In the genomic region with DNA sequence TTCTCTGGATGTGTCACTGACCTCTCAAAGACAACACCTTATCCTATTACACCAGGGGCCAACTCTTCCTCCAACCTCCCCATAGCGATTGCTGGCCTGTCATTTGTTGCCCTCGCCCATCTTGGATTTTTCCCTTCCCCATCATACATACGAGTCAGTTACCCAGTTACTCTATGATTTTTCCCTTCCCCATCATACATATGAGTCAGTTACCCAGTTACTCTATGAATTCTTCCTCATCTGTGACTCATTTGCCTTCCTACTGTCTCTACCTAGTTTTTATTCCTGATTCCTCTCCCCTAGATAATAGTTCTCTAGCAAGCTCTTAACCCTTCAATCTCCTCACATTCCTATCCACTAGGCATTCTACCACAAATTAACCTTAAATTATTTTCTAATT, we compare ENCODE assay signal across 15 cellular contexts.
DNase-seq lines count a peak whose midpoint lies in the region; ATAC-seq and TF ChIP-seq lines count a peak whose summit lies in the region.
"Had no signal": no experiment of that assay in that cellular context is flagged by ENCODE, and none has a peak within 500 bp of the region (broad histone marks: within the 10 kb centered on the region; RNA-seq: fewer than 3 reads in every experiment).

No MANE protein-coding gene starts in this region.

- peak overlapping the region; percentile 30; the same call in 1 of the 2 replicates for H4K91ac ChIP-seq in IMR-90 (ENCODE audit: insufficient read depth, low read depth, low read length)

- H3K18ac ChIP-seq in IMR-90 (ENCODE audit: low read depth, low read length) = peak overlapping the region; percentile 42; the same call in 1 of the 2 replicates

- H3K4me3 Mint-ChIP-seq in activated CD8-positive, alpha-beta T cell treated with anti-CD3 and anti-CD28 coated beads for 36 hours = no peak overlapping the region
- H3K4me3 Mint-ChIP-seq: dendritic cell treated with granulocyte-macrophage colony-stimulating factor and Interleukin-4, amounts not matched to agents 40 ng/mL and 50 ng/mL, for 4 days; GM23338; naive thymus-derived CD4-positive, alpha-beta T cell had no signal

- no peaks in the 10 kb centered on the region for H4K20me1 ChIP-seq in IMR-90 (ENCODE audit: insufficient read depth, low read length)

- H3K9me1 ChIP-seq in IMR-90 (ENCODE audit: insufficient read depth, low read length) = no peaks in the 10 kb centered on the region; the same call in 1 of the 2 replicates

- 0 out of 2 replicates have a peak overlapping the region, but pooled peaks have one; percentile 2 for H3K56ac ChIP-seq in IMR-90 (ENCODE audit: extremely low read depth, insufficient read depth, low read length)

- peaks cover 4% of the 10 kb centered on the region; the same call in 1 of the 2 replicates for H3K4me1 ChIP-seq in IMR-90 (ENCODE audit: control insufficient read depth, insufficient read depth, low read length)
- H3K4me1 ChIP-seq: sigmoid colon had no signal

- H2BK15ac ChIP-seq in IMR-90 (ENCODE audit: low read depth, low read length) = peak overlapping the region; percentile 94

- H2BK120ac ChIP-seq in IMR-90 (ENCODE audit: low read depth, low read length) = peak overlapping the region; percentile 88

- H3K27me3 ChIP-seq in IMR-90 (ENCODE audit: control insufficient read depth, insufficient read depth, low read length) = no peaks in the 10 kb centered on the region
- H3K27me3 ChIP-seq: sigmoid colon had no signal

- intact Hi-C loops in IMR-90 (cut with micrococcal nuclease) = no loop called here
- intact Hi-C loops in activated CD8-positive, alpha-beta T cell treated with anti-CD3 and anti-CD28 coated beads for 36 hours (cut with micrococcal nuclease) = no loop called here

- no peak overlapping the region for H3K27ac Mint-ChIP-seq in activated CD8-positive, alpha-beta T cell treated with anti-CD3 and anti-CD28 coated beads for 36 hours
- H3K27ac Mint-ChIP-seq: dendritic cell treated with granulocyte-macrophage colony-stimulating factor and Interleukin-4, amounts not matched to agents 40 ng/mL and 50 ng/mL, for 4 days; GM23338; naive thymus-derived CD4-positive, alpha-beta T cell had no signal

- H2BK20ac ChIP-seq in IMR-90 (ENCODE audit: low read depth, low read length) = peak overlapping the region; percentile 85

- CTCF ChIA-PET in IMR-90 (lab: Yijun Ruan, JAX) = no interaction called here
- CTCF ChIA-PET in activated CD8-positive, alpha-beta T cell treated with anti-CD3 and anti-CD28 coated beads for 36 hours (lab: Charles Lee) = no interaction called here

- peak overlapping the region; percentile 76 for H2AFZ ChIP-seq in IMR-90 (replicated peaks; ENCODE audit: low read length, poor library complexity)

- H3K4me2 ChIP-seq in IMR-90 (ENCODE audit: low read depth, low read length) = no peak overlapping the region
- H3K4me2 ChIP-seq: GM23338 had no signal

- TF ChIP-seq RAD21 in IMR-90 (IDR thresholded peaks at IDR 0.05; ENCODE audit: low read length) = no peak

- TF ChIP-seq POLR2A in IMR-90 (IDR thresholded peaks at IDR 0.05; ENCODE audit: low read depth, low read length) = no peak

- H2AK9ac ChIP-seq in IMR-90 (replicated peaks; ENCODE audit: low read depth, low read length, poor library complexity) = no peak overlapping the region

- H3K4ac ChIP-seq in IMR-90 (ENCODE audit: low read depth, low read length) = peak overlapping the region; percentile 81

- H3K27me3 Mint-ChIP-seq in activated CD8-positive, alpha-beta T cell treated with anti-CD3 and anti-CD28 coated beads for 36 hours = peaks cover 6% of the 10 kb centered on the region
- H3K27me3 Mint-ChIP-seq: dendritic cell treated with granulocyte-macrophage colony-stimulating factor and Interleukin-4, amounts not matched to agents 40 ng/mL and 50 ng/mL, for 4 days had no signal

- H2BK5ac ChIP-seq in IMR-90 (ENCODE audit: low read depth, low read length, poor library complexity, severe bottlenecking) = peak overlapping the region; percentile 52

- H3K36me3 ChIP-seq in IMR-90 (ENCODE audit: control insufficient read depth, insufficient read depth, low read length) = no peaks in the 10 kb centered on the region
- H3K36me3 ChIP-seq: sigmoid colon had no signal

- in situ Hi-C loops in Caki2 (cut with HindIII; ENCODE audit: low pct_unique_long_range_greater_than_20kb, low sequenced_read_pairs) (no loop called here), IMR-90 (cut with MboI; ENCODE audit: low sequenced_read_pairs) (no loop called here), astrocyte of the cerebellum (cut with HindIII; ENCODE audit: low sequenced_read_pairs) (no loop called here)

- H4K8ac ChIP-seq in IMR-90 (ENCODE audit: low read depth in 2 of 2, low read length in 2 of 2) = peak overlapping the region; percentile 61 to 69

- ATAC-seq in IMR-90 (ENCODE audit: low read depth) (peak; percentile 78), GM18511 (IDR thresholded peaks at IDR 0.05; ENCODE audit: unreplicated experiment) (no peak)
- ATAC-seq in activated CD8-positive, alpha-beta T cell treated with anti-CD3 and anti-CD28 coated beads for 36 hours = no peak
- ATAC-seq: GM23338; left colon; naive thymus-derived CD4-positive, alpha-beta T cell had no signal

- no peaks in the 10 kb centered on the region for H3K9me3 ChIP-seq in IMR-90 (ENCODE audit: control insufficient read depth, insufficient read depth, low read length)
- H3K9me3 ChIP-seq: sigmoid colon had no signal

- dilution Hi-C loops in IMR-90 (cut with HindIII; ENCODE audit: low sequenced_read_pairs, unreplicated experiment) = no loop called here

- 17% methylated on average over 3 of the region's 3 CpGs; no CpG with 5 or more reads in 1 of the 2 experiments for WGBS in IMR-90 (ENCODE audit: extremely low coverage in 2 of 2, insufficient read length in 1 of 2), 2 experiments

- TF ChIP-seq CTCF in IMR-90 (conservative IDR thresholded peaks at IDR 0.05; ENCODE audit: low read depth, low read length) (no peak), astrocyte of the cerebellum (IDR thresholded peaks at IDR 0.05; ENCODE audit: low read depth, low read length, missing control alignments) (no peak)
- TF ChIP-seq CTCF in activated CD8-positive, alpha-beta T cell treated with anti-CD3 and anti-CD28 coated beads for 36 hours (IDR thresholded peaks at IDR 0.05) = no peak

- peaks cover 6% of the 10 kb centered on the region for H3K4me1 Mint-ChIP-seq in activated CD8-positive, alpha-beta T cell treated with anti-CD3 and anti-CD28 coated beads for 36 hours (ENCODE audit: low read depth)
- H3K4me1 Mint-ChIP-seq: GM23338 had no signal

- peak overlapping the region; percentile 14; the same call in 1 of the 2 replicates for H4K5ac ChIP-seq in IMR-90 (ENCODE audit: low read depth, low read length)

- peak overlapping the region; percentile 69; the same call in 1 of the 2 replicates for H2AK5ac ChIP-seq in IMR-90 (ENCODE audit: low read depth, low read length)

- no peaks in the 10 kb centered on the region for H3K9me3 Mint-ChIP-seq in activated CD8-positive, alpha-beta T cell treated with anti-CD3 and anti-CD28 coated beads for 36 hours
- H3K9me3 Mint-ChIP-seq: dendritic cell treated with granulocyte-macrophage colony-stimulating factor and Interleukin-4, amounts not matched to agents 40 ng/mL and 50 ng/mL, for 4 days; GM23338 had no signal

- POLR2A ChIA-PET in IMR-90 (lab: Charles Lee; ENCODE audit: unreplicated experiment) = no interaction called here
- POLR2A ChIA-PET in activated CD8-positive, alpha-beta T cell treated with anti-CD3 and anti-CD28 coated beads for 36 hours (lab: Charles Lee) = no interaction called here

- no peak overlapping the region for H3K23ac ChIP-seq in IMR-90 (ENCODE audit: low read depth, low read length)

- DNase-seq in Caki2 (ENCODE audit: low read depth) = peak; percentile 8
- DNase-seq in IMR-90 = peak; percentile 90
- peak; percentile 6 for DNase-seq in astrocyte of the cerebellum (ENCODE audit: low read depth)
- peak; percentile 93 for DNase-seq in kidney glomerular epithelial cell (lab: John Stamatoyannopoulos, UW)
- DNase-seq in activated CD8-positive, alpha-beta T cell treated with anti-CD3 and anti-CD28 coated beads for 36 hours = no peak
- no peak for DNase-seq in HK-2 (ENCODE audit: unreplicated experiment)
- DNase-seq in pons (ENCODE audit: low spot score) = no peak
- DNase-seq: activated gamma-delta T cell; left colon; naive thymus-derived CD4-positive, alpha-beta T cell; NCI-H2081; sigmoid colon had no signal

- peak overlapping the region; percentile 82 for H3K14ac ChIP-seq in IMR-90 (replicated peaks; ENCODE audit: low read depth, low read length)

- no peak overlapping the region for H3K4me3 ChIP-seq in IMR-90 (ENCODE audit: insufficient read depth, low read depth, low read length)
- H3K4me3 ChIP-seq in astrocyte of the cerebellum (ENCODE audit: low read depth, low read length) = no peak overlapping the region
- H3K4me3 ChIP-seq: GM23338, sigmoid colon had no signal

- peak overlapping the region; percentile 3; the same call in 1 of the 2 replicates for H3K27ac ChIP-seq in IMR-90 (ENCODE audit: insufficient read depth, low read length)
- H3K27ac ChIP-seq: sigmoid colon had no signal

- H3K9ac ChIP-seq in IMR-90 (ENCODE audit: low read depth, low read length) = no peak overlapping the region

- no peaks in the 10 kb centered on the region for H3K79me1 ChIP-seq in IMR-90 (ENCODE audit: low read depth in 1 of 2, low read length in 2 of 2)

- H3K36me3 Mint-ChIP-seq in activated CD8-positive, alpha-beta T cell treated with anti-CD3 and anti-CD28 coated beads for 36 hours (ENCODE audit: low read depth) = no peaks in the 10 kb centered on the region
- H3K36me3 Mint-ChIP-seq: naive thymus-derived CD4-positive, alpha-beta T cell had no signal

- BruUV-seq in IMR-90 (replicated peaks; lab: Mats Ljungman, UMichigan) = no TSS peak

TF ChIP-seq in IMR-90, 13 proteins besides CTCF, POLR2A, EP300 and RAD21:
- TF ChIP-seq NFE2L2 (IDR thresholded peaks at IDR 0.05; ENCODE audit: low read depth, low read length) (no peak), FOS (IDR thresholded peaks at IDR 0.05; ENCODE audit: low read depth, low read length) (peak; percentile 86), CHD1 (IDR thresholded peaks at IDR 0.05; ENCODE audit: low read depth, low read length) (no peak)
- TF ChIP-seq, protein P1, sequence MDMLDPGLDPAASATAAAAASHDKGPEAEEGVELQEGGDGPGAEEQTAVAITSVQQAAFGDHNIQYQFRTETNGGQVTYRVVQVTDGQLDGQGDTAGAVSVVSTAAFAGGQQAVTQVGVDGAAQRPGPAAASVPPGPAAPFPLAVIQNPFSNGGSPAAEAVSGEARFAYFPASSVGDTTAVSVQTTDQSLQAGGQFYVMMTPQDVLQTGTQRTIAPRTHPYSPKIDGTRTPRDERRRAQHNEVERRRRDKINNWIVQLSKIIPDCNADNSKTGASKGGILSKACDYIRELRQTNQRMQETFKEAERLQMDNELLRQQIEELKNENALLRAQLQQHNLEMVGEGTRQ (IDR thresholded peaks at IDR 0.05; ENCODE audit: low read depth, low read length) = no peak

Comparison
In these comparisons a context has a peak if more than half of its experiments do, and no peak if none do; other contexts are left out.
1. DNase-seq: peak in Caki2 (single experiment), IMR-90 (single experiment), astrocyte of the cerebellum (single experiment) and kidney glomerular epithelial cell (single experiment); none in activated CD8-positive, alpha-beta T cell treated with anti-CD3 and anti-CD28 coated beads for 36 hours (single experiment), HK-2 (single experiment) and pons (single experiment).